Comparison of ENCODE assay signal across 1 cellular context in the genomic region with DNA sequence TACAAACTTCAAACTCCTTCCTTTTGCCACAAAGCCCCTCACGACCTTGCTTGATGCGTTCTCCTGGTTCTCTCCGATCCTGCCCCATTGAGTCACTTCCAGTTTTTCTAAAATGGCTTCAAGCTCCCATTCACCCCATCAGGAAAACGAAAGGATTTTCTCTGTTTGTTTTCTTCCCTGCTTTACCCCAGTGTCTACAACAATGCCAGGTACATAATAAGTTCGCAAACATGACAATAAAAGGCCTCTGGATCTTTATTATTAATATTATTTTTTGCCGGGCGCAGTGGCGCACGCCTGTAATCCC.
TF ChIP-seq lines count a peak whose summit lies in the region.

No MANE protein-coding gene starts in this region.

TF ChIP-seq in HCT116, 20 proteins besides CTCF, POLR2A, EP300 and RAD21 (continued from another document):
- TF ChIP-seq EZH2phosphoT487 (IDR thresholded peaks at IDR 0.05; ENCODE audit: borderline replicate concordance) (no peak), ZNF274 (IDR thresholded peaks at IDR 0.05; ENCODE audit: low read depth, low read length) (no peak), SP1 (IDR thresholded peaks at IDR 0.05; ENCODE audit: low read depth) (no peak), TCF7L2 (IDR thresholded peaks at IDR 0.05; ENCODE audit: borderline replicate concordance, extremely low read depth, insufficient read depth, insufficient read length) (no peak)
- TF ChIP-seq, protein P1, sequence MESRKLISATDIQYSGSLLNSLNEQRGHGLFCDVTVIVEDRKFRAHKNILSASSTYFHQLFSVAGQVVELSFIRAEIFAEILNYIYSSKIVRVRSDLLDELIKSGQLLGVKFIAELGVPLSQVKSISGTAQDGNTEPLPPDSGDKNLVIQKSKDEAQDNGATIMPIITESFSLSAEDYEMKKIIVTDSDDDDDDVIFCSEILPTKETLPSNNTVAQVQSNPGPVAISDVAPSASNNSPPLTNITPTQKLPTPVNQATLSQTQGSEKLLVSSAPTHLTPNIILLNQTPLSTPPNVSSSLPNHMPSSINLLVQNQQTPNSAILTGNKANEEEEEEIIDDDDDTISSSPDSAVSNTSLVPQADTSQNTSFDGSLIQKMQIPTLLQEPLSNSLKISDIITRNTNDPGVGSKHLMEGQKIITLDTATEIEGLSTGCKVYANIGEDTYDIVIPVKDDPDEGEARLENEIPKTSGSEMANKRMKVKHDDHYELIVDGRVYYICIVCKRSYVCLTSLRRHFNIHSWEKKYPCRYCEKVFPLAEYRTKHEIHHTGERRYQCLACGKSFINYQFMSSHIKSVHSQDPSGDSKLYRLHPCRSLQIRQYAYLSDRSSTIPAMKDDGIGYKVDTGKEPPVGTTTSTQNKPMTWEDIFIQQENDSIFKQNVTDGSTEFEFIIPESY (IDR thresholded peaks at IDR 0.05; ENCODE audit: extremely low read depth, insufficient replicate concordance, low read length) = no peak
TF ChIP-seq in HCT116: peak in this region for 0.
